Comparison of ENCODE assay signal across 16 cellular contexts in the genomic region with DNA sequence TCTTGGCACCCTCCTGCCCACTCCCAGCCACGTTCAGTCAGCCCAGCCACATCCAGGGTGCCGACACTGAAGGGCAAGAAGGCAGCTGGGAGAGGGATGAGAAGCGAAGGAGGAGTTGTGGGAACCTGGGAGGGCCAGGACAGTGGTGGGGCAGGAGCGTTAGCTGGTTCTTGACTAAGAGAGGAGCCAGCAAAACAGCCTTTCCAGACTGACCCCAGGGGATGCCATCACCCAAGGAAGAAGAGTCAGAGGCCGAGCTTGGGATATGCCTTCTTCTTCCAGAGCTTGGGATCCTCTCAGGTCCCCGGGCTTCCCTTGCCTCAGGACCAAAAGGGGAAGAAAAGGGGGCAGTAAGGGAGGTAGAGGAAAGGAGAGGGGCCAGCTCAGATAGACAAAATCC. TPM values are rescaled to one million over a fixed set of nuclear protein-coding genes. Genes with fewer than 3 reads are reported as not detected.
DNase-seq lines count a peak whose midpoint lies in the region; ATAC-seq and TF ChIP-seq lines count a peak whose summit lies in the region.
"Had no signal": no experiment of that assay in that cellular context is flagged by ENCODE, and none has a peak within 500 bp of the region (broad histone marks: within the 10 kb centered on the region; RNA-seq: fewer than 3 reads in every experiment).

No MANE protein-coding gene starts in this region.

- no peak overlapping the region for H2BK15ac ChIP-seq in IMR-90 (ENCODE audit: low read depth, low read length)

- no peak for TF ChIP-seq POLR2A in IMR-90 (IDR thresholded peaks at IDR 0.05; ENCODE audit: low read depth, low read length)
- TF ChIP-seq POLR2A in gastroesophageal sphincter (IDR thresholded peaks at IDR 0.05): no peak

- H3K9me3 Mint-ChIP-seq in osteocyte (ENCODE audit: unreplicated experiment): no peaks in the 10 kb centered on the region

- H3K36me3 Mint-ChIP-seq in osteocyte (ENCODE audit: unreplicated experiment): no peaks in the 10 kb centered on the region

- H4K20me1 ChIP-seq in IMR-90 (ENCODE audit: insufficient read depth, low read length): peaks cover 7% of the 10 kb centered on the region; the same call in 1 of the 2 replicates

- H2BK5ac ChIP-seq in IMR-90 (ENCODE audit: low read depth, low read length, poor library complexity, severe bottlenecking): no peak overlapping the region

- no peak overlapping the region for H3K4me3 Mint-ChIP-seq in osteocyte (ENCODE audit: unreplicated experiment)

- H4K8ac ChIP-seq in IMR-90 (ENCODE audit: low read depth in 2 of 2, low read length in 2 of 2): no peak overlapping the region

- H3K27ac ChIP-seq in IMR-90 (ENCODE audit: insufficient read depth, low read length): no peak overlapping the region
- peak overlapping the region in 3 of 4 donors; percentile 2 to 71 (median 32) for H3K27ac ChIP-seq in gastroesophageal sphincter
- H3K27ac ChIP-seq: 22Rv1 had no signal

- ATAC-seq in IMR-90 (ENCODE audit: low read depth): no peak
- no peak for ATAC-seq in gastroesophageal sphincter
- no peak for ATAC-seq in HG03159 (IDR thresholded peaks at IDR 0.05; ENCODE audit: unreplicated experiment)
- ATAC-seq: PC-3 had no signal

- H3K56ac ChIP-seq in IMR-90 (ENCODE audit: extremely low read depth, insufficient read depth, low read length): no peak overlapping the region

- no CpG with 5 or more reads among the region's 6 CpGs for WGBS in IMR-90 (ENCODE audit: extremely low coverage in 2 of 2, insufficient read length in 1 of 2), 2 experiments
- WGBS in gastroesophageal sphincter (ENCODE audit: low coverage in 1 of 2), 2 donors: 95% methylated on average over 3 of the region's 6 CpGs; no CpG with 5 or more reads in 1 of the 2 donors

- H2BK120ac ChIP-seq in IMR-90 (ENCODE audit: low read depth, low read length): peak overlapping the region; percentile 8; the same call in 1 of the 2 replicates

- no peaks in the 10 kb centered on the region for H3K27me3 ChIP-seq in IMR-90 (ENCODE audit: control insufficient read depth, insufficient read depth, low read length)
- no peaks in the 10 kb centered on the region for H3K27me3 ChIP-seq in gastroesophageal sphincter
- H3K27me3 ChIP-seq: MG63 had no signal

- H2AFZ ChIP-seq in IMR-90 (replicated peaks; ENCODE audit: low read length, poor library complexity): no peak overlapping the region

- H3K4me3 ChIP-seq in IMR-90 (ENCODE audit: insufficient read depth, low read depth, low read length) (no peak overlapping the region), gastroesophageal sphincter (no peak overlapping the region)
- H3K4me3 ChIP-seq: MG63 had no signal

- H3K23ac ChIP-seq in IMR-90 (ENCODE audit: low read depth, low read length): no peak overlapping the region; the same call in 1 of the 2 replicates

- peak; percentile 41 for DNase-seq in activated CD8-positive, alpha-beta memory T cell treated with anti-CD3 and anti-CD28 coated beads for 24 hours
- DNase-seq in activated CD8-positive, alpha-beta memory T cell treated with anti-CD3 and anti-CD28 coated beads, Interleukin-2, amount 50 U/mL, for 4 hours: no peak
- DNase-seq in IMR-90 (no peak), osteocyte (ENCODE audit: extremely low spot score, unreplicated experiment) (peak; percentile 59)
- no peak for DNase-seq in activated CD4-positive, alpha-beta T cell treated with anti-CD3 and anti-CD28 coated beads for 48 hours
- no peak for DNase-seq in activated naive CD4-positive, alpha-beta T cell treated with Interleukin-2 at 50 U/mL for 16 hours
- DNase-seq: DMS 273 treated with DMSO at 0.1 percent for 48 hours, GOT3, MG63, NCI-H1092 treated with DMSO at 0.1 percent for 48 hours, NCI-H1694, NCI-H69, PC-3 had no signal

- H3K36me3 ChIP-seq in IMR-90 (ENCODE audit: control insufficient read depth, insufficient read depth, low read length) (peaks cover 4% of the 10 kb centered on the region; the same call in 1 of the 2 replicates), gastroesophageal sphincter (peaks cover 0 to 11% of the 10 kb centered on the region in 2 donors)
- H3K36me3 ChIP-seq: MG63 had no signal

- no peaks in the 10 kb centered on the region for H3K9me3 ChIP-seq in IMR-90 (ENCODE audit: control insufficient read depth, insufficient read depth, low read length)
- no peaks in the 10 kb centered on the region for H3K9me3 ChIP-seq in gastroesophageal sphincter
- H3K9me3 ChIP-seq: MG63 had no signal

- no peak for TF ChIP-seq RAD21 in IMR-90 (IDR thresholded peaks at IDR 0.05; ENCODE audit: low read length)

- no peak overlapping the region for H4K5ac ChIP-seq in IMR-90 (ENCODE audit: low read depth, low read length)

- no peak overlapping the region for H3K9ac ChIP-seq in IMR-90 (ENCODE audit: low read depth, low read length)

- peaks cover 14 to 55% of the 10 kb centered on the region in 2 experiments; a peak in 2 of 4 replicates for H3K79me1 ChIP-seq in IMR-90 (ENCODE audit: low read depth in 1 of 2, low read length in 2 of 2)

- dilution Hi-C loops in IMR-90 (cut with HindIII; ENCODE audit: low sequenced_read_pairs, unreplicated experiment): no loop called here

- no peak overlapping the region for H2BK20ac ChIP-seq in IMR-90 (ENCODE audit: low read depth, low read length)

- intact Hi-C loops in IMR-90 (cut with micrococcal nuclease): no loop called here

- no peak overlapping the region for H3K14ac ChIP-seq in IMR-90 (replicated peaks; ENCODE audit: low read depth, low read length)

- in situ Hi-C loops in IMR-90 (cut with MboI; ENCODE audit: low sequenced_read_pairs): no loop called here

- POLR2A ChIA-PET in IMR-90 (lab: Charles Lee; ENCODE audit: unreplicated experiment): no interaction called here

- no peak overlapping the region for H3K4me2 ChIP-seq in IMR-90 (ENCODE audit: low read depth, low read length)

- H3K4ac ChIP-seq in IMR-90 (ENCODE audit: low read depth, low read length): no peak overlapping the region

- no peak overlapping the region for H2AK5ac ChIP-seq in IMR-90 (ENCODE audit: low read depth, low read length)

- TF ChIP-seq CTCF in IMR-90 (conservative IDR thresholded peaks at IDR 0.05; ENCODE audit: low read depth, low read length) (no peak), gastroesophageal sphincter (IDR thresholded peaks at IDR 0.05) (no peak), osteocyte (IDR thresholded peaks at IDR 0.05) (no peak)

- no TSS peak for BruUV-seq in IMR-90 (replicated peaks; lab: Mats Ljungman, UMichigan)

- no peak for TF ChIP-seq EP300 in gastroesophageal sphincter (IDR thresholded peaks at IDR 0.05)

- H3K9me1 ChIP-seq in IMR-90 (ENCODE audit: insufficient read depth, low read length): peaks cover 24% of the 10 kb centered on the region

- H3K27ac Mint-ChIP-seq in osteocyte (ENCODE audit: unreplicated experiment): no peak overlapping the region

- H3K4me1 Mint-ChIP-seq in osteocyte (ENCODE audit: unreplicated experiment): peaks cover 6% of the 10 kb centered on the region

- H4K91ac ChIP-seq in IMR-90 (ENCODE audit: insufficient read depth, low read depth, low read length): no peak overlapping the region; the same call in 1 of the 2 replicates

- H3K27me3 Mint-ChIP-seq in osteocyte (ENCODE audit: unreplicated experiment): no peaks in the 10 kb centered on the region

- CTCF ChIA-PET in IMR-90 (lab: Yijun Ruan, JAX): interaction anchor here (0.5 kb wide), 1 partner anchor 1131 kb away, joined by 3 read pairs; no protein-coding TSS in a partner anchor

- H2AK9ac ChIP-seq in IMR-90 (replicated peaks; ENCODE audit: low read depth, low read length, poor library complexity): no peak overlapping the region

- H3K18ac ChIP-seq in IMR-90 (ENCODE audit: low read depth, low read length): no peak overlapping the region

- H3K4me1 ChIP-seq in IMR-90 (ENCODE audit: control insufficient read depth, insufficient read depth, low read length) (peaks cover 23% of the 10 kb centered on the region), gastroesophageal sphincter (peaks cover 0 to 83% (median 45%) of the 10 kb centered on the region in 3 donors)

TF ChIP-seq in IMR-90, 13 proteins besides CTCF, POLR2A, EP300 and RAD21:
- TF ChIP-seq SMC3 (IDR thresholded peaks at IDR 0.05; ENCODE audit: low read depth, low read length): no peak
- TF ChIP-seq CEBPB (IDR thresholded peaks at IDR 0.05; ENCODE audit: low read depth, low read length): no peak
- TF ChIP-seq FOS (IDR thresholded peaks at IDR 0.05; ENCODE audit: low read depth, low read length): no peak
- no peak for TF ChIP-seq USF2 (IDR thresholded peaks at IDR 0.05; ENCODE audit: low read depth, low read length)

RNA-seq across cellular contexts. Expression of gene INKA2, which starts 7.2 kb away (rescaled TPM):
- total RNA-seq in IMR-90 (2012; rRNA removed) (1.7 and 2.2 TPM in 2 replicates), gastroesophageal sphincter (10 to 100 TPM in 1 of 4 donors, 1 to 10 TPM in 3; 7.2 to 12.8 (median 8.8) TPM), osteocyte (5.5 and 6.2 TPM in 2 replicates)
- polyA plus RNA-seq in IMR-90 (2012; rRNA removed): 1.3 and 2.6 TPM in 2 replicates
- 0.66 and 2.2 TPM in 2 replicates for polyA plus RNA-seq in IMR-90 (2012; cell fraction: cytosol; rRNA removed)
- polyA plus RNA-seq in IMR-90 (2012; cell fraction: nucleus; rRNA removed; ENCODE audit: low replicate concordance): 2.8 and 5.6 TPM in 2 replicates

RNA-seq across cellular contexts. Expression of gene DDX20, which starts 23.7 kb away (rescaled TPM):
- total RNA-seq in IMR-90 (2012; rRNA removed) (10.9 and 14.2 TPM in 2 replicates), gastroesophageal sphincter (10 to 100 TPM; 11.6 to 24.4 (median 14.8) TPM), osteocyte (13.1 and 14.0 TPM in 2 replicates)
- 4.4 and 5.7 TPM in 2 replicates for polyA plus RNA-seq in IMR-90 (2012; rRNA removed)
- 1.1 and 1.5 TPM in 2 replicates for polyA plus RNA-seq in IMR-90 (2012; cell fraction: cytosol; rRNA removed)
- 3.2 and 8.6 TPM in 2 replicates for polyA plus RNA-seq in IMR-90 (2012; cell fraction: nucleus; rRNA removed; ENCODE audit: low replicate concordance)

Comparison
In these comparisons a context has a peak if more than half of its experiments do, and no peak if none do; other contexts are left out.
1. DNase-seq: peak in activated CD8-positive, alpha-beta memory T cell treated with anti-CD3 and anti-CD28 coated beads for 24 hours (single experiment) and osteocyte (single experiment); none in activated CD8-positive, alpha-beta memory T cell treated with anti-CD3 and anti-CD28 coated beads, Interleukin-2, amount 50 U/mL, for 4 hours (single experiment), IMR-90 (single experiment), activated CD4-positive, alpha-beta T cell treated with anti-CD3 and anti-CD28 coated beads for 48 hours (single experiment) and activated naive CD4-positive, alpha-beta T cell treated with Interleukin-2 at 50 U/mL for 16 hours (single experiment).